Comparison of ENCODE assay signal across 1 cellular context in the genomic region with DNA sequence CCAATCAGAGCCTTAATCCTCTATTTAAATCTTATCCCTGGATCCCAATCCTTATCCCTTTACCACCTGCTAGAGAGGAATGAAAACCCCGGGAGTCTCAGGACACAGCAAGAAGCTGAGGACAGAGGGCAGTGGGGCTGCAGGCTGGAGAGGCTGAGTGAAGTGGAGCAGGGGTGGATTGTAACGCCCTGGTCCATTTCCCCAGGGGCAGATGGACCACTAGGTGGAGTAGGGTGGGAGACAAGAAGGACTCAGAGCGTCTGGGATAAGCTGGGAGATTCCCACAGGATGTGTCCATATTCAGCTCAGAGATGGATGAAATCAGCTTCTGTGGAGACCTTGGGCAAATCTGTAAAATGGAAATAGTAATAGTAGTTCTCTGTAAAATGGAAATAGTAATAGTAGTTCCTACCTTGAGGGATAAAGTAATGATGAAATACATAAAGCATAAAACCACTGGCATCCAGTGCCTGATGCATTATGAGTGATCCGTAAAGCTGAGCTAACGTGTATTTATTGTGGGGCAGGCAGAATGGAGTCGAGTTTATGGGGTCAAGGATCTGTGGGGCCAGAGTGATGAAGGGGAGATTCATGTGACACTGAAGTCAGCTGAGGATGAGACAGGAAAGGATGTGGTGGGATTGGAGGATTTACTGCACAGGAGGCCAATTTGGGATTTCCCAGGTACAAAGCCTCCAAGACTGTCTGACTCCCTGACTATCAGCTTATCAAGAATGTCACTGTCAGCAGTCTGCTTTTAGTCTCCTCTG.
TF ChIP-seq lines count a peak whose summit lies in the region.

No MANE protein-coding gene starts in this region.

TF ChIP-seq in WTC11, 78 proteins besides CTCF, POLR2A, EP300 and RAD21:
- TF ChIP-seq ZNF263 (CRISPR knock-in tag; IDR thresholded peaks at IDR 0.05; ENCODE audit: low read depth) (no peak), ZNF423 (CRISPR knock-in tag; IDR thresholded peaks at IDR 0.05) (no peak), SMAD4 (CRISPR knock-in tag; IDR thresholded peaks at IDR 0.05) (no peak)
